In genomic region chr20:44247676-44248419, GRCh38 we compare ENCODE assay signal across 8 cellular contexts. TPM values are rescaled to one million over a fixed set of nuclear protein-coding genes. Genes with fewer than 3 reads are reported as not detected.
A peak's percentile ranks its signal among the peaks of the same experiment; 100 is the strongest.
DNase-seq lines count a peak whose midpoint lies in the region; ATAC-seq and TF ChIP-seq lines count a peak whose summit lies in the region.

No MANE protein-coding gene starts in this region.

- H3K27me3 ChIP-seq in H7 (ENCODE audit: control insufficient read depth, insufficient read depth, low read length): peaks cover 13% of the 10 kb centered on the region

- ATAC-seq in GM21576 (IDR thresholded peaks at IDR 0.05; ENCODE audit: unreplicated experiment) (no peak), GM18517 (IDR thresholded peaks at IDR 0.05; ENCODE audit: unreplicated experiment) (no peak)

- peak overlapping the region; percentile 63 for H3K4me3 ChIP-seq in H7 (ENCODE audit: insufficient read depth, low read depth, low read length)

- DNase-seq in 8988T (peak; percentile 49), H7 (peak; percentile 94), foreskin melanocyte (peak; percentile 23), renal cortical epithelial cell (ENCODE audit: low read depth) (peak; percentile 7), superior temporal gyrus (ENCODE audit: extremely low spot score) (no peak)

- TF ChIP-seq CTCF in VCaP (conservative IDR thresholded peaks at IDR 0.05): no peak

- peak overlapping the region; percentile 63; the same call in 1 of the 2 replicates for H3K27ac ChIP-seq in VCaP

- no peaks in the 10 kb centered on the region for H3K36me3 ChIP-seq in H7 (replicated peaks; ENCODE audit: control insufficient read depth, insufficient read depth, low read length)

RNA-seq across cellular contexts. Expression of gene GDAP1L1, which starts 0.7 kb away (rescaled TPM):
- 6.1 and 6.8 TPM in 2 replicates for total RNA-seq in H7 (2014; rRNA removed; shearing (Covaris generic))
- not detected in 2 replicates for total RNA-seq in renal cortical epithelial cell

RNA-seq across cellular contexts. Expression of gene OSER1, which starts 37.3 kb away (rescaled TPM):
- 28.5 and 33.0 TPM in 2 replicates for total RNA-seq in H7 (2014; rRNA removed; shearing (Covaris generic))
- total RNA-seq in renal cortical epithelial cell: 36.5 and 39.8 TPM in 2 replicates
